1 cellular context compared by ENCODE assay signal in the genomic region with DNA sequence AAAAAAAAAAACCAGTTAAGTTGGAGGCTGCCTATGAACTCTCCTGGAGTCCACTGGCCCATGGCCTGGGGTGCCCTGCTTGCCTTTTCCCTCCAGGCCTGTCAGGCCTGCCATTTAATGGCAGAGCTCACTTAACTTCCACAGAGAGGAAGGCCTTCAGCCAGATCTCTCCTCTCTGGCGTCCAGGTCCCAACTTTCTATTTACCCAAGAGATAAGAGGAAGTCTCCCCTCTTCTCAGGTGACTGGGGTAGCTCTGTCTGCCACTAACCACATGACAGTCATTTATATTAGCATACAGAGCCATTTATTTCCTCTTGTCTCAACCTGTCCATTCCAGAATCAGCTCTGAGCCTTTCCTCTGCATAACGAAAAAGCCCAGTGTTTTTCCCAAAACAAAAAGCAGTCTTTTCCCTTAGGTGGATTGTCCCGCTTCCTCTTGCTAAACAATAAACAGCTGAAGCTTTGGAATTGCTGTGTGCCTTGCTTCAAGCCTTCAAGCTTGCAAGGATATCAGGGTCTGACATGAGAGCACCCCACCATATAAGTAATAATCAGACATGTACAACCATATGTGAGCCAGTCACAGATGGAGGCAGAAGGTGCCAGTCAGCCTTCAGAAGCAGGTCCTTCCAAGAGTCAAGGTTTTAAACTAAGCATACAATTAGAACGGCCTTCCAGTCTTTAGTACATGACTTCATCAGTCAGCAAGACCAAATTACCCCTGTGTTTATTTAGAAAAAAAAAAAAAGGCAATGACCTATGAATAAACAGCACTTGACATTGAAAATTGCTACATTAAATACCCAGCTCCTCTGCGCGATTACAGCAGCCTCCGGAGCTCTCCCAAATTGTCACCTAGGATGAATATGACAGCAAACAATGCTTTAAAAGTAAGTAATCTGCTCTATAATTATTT.
A peak's percentile ranks its signal among the peaks of the same experiment; 100 is the strongest.
TF ChIP-seq lines count a peak whose summit lies in the region.

No MANE protein-coding gene starts in this region.

TF ChIP-seq in HEK293, 187 proteins besides CTCF, POLR2A, EP300 and RAD21 (continued from another document and continues in another):
- TF ChIP-seq, protein P1, sequence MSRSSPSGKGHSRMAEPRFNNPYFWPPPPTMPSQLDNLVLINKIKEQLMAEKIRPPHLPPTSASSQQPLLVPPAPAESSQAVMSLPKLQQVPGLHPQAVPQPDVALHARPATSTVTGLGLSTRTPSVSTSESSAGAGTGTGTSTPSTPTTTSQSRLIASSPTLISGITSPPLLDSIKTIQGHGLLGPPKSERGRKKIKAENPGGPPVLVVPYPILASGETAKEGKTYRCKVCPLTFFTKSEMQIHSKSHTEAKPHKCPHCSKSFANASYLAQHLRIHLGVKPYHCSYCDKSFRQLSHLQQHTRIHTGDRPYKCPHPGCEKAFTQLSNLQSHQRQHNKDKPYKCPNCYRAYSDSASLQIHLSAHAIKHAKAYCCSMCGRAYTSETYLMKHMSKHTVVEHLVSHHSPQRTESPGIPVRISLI (tag by site-specific recombination; IDR thresholded peaks at IDR 0.05): peak; percentile 83
- TF ChIP-seq ZNF292 (tag by site-specific recombination; IDR thresholded peaks at IDR 0.05; ENCODE audit: borderline replicate concordance, low read depth): no peak
- peak; percentile 97 for TF ChIP-seq FEZF1 (tag by site-specific recombination; IDR thresholded peaks at IDR 0.05)
- peak; percentile 45; the same call in 1 of the 2 replicates for TF ChIP-seq GLIS1 (tag by site-specific recombination; IDR thresholded peaks at IDR 0.05)
- TF ChIP-seq ZEB2 (tag by site-specific recombination; IDR thresholded peaks at IDR 0.05): peak; percentile 68
- TF ChIP-seq PRDM6 (tag by site-specific recombination; IDR thresholded peaks at IDR 0.05): peak; percentile 97
- no peak for TF ChIP-seq PRDM1 (tag by site-specific recombination; IDR thresholded peaks at IDR 0.05)
- no peak for TF ChIP-seq ZNF530 (tag by site-specific recombination; IDR thresholded peaks at IDR 0.05; ENCODE audit: low read depth)
- TF ChIP-seq ZBTB17 (tag by site-specific recombination; IDR thresholded peaks at IDR 0.05): peak; percentile 30; the same call in 1 of the 2 replicates
- TF ChIP-seq ZNF354C (tag by site-specific recombination; IDR thresholded peaks at IDR 0.05; ENCODE audit: borderline replicate concordance, low read depth): no peak
- TF ChIP-seq ZNF473 (tag by site-specific recombination; IDR thresholded peaks at IDR 0.05): no peak
- no peak for TF ChIP-seq ZNF621 (tag by site-specific recombination; IDR thresholded peaks at IDR 0.05)
- TF ChIP-seq ZBTB48 (tag by site-specific recombination; IDR thresholded peaks at IDR 0.05): no peak
- peak; percentile 72; the same call in 1 of the 2 replicates for TF ChIP-seq ZNF24 (tag by site-specific recombination; IDR thresholded peaks at IDR 0.05)
- TF ChIP-seq ZNF184 (tag by site-specific recombination; IDR thresholded peaks at IDR 0.05): 0 out of 2 replicates have a peak, but pooled peaks have one; percentile 40
- TF ChIP-seq, protein P2, sequence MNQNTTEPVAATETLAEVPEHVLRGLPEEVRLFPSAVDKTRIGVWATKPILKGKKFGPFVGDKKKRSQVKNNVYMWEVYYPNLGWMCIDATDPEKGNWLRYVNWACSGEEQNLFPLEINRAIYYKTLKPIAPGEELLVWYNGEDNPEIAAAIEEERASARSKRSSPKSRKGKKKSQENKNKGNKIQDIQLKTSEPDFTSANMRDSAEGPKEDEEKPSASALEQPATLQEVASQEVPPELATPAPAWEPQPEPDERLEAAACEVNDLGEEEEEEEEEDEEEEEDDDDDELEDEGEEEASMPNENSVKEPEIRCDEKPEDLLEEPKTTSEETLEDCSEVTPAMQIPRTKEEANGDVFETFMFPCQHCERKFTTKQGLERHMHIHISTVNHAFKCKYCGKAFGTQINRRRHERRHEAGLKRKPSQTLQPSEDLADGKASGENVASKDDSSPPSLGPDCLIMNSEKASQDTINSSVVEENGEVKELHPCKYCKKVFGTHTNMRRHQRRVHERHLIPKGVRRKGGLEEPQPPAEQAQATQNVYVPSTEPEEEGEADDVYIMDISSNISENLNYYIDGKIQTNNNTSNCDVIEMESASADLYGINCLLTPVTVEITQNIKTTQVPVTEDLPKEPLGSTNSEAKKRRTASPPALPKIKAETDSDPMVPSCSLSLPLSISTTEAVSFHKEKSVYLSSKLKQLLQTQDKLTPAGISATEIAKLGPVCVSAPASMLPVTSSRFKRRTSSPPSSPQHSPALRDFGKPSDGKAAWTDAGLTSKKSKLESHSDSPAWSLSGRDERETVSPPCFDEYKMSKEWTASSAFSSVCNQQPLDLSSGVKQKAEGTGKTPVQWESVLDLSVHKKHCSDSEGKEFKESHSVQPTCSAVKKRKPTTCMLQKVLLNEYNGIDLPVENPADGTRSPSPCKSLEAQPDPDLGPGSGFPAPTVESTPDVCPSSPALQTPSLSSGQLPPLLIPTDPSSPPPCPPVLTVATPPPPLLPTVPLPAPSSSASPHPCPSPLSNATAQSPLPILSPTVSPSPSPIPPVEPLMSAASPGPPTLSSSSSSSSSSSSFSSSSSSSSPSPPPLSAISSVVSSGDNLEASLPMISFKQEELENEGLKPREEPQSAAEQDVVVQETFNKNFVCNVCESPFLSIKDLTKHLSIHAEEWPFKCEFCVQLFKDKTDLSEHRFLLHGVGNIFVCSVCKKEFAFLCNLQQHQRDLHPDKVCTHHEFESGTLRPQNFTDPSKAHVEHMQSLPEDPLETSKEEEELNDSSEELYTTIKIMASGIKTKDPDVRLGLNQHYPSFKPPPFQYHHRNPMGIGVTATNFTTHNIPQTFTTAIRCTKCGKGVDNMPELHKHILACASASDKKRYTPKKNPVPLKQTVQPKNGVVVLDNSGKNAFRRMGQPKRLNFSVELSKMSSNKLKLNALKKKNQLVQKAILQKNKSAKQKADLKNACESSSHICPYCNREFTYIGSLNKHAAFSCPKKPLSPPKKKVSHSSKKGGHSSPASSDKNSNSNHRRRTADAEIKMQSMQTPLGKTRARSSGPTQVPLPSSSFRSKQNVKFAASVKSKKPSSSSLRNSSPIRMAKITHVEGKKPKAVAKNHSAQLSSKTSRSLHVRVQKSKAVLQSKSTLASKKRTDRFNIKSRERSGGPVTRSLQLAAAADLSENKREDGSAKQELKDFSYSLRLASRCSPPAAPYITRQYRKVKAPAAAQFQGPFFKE (tag by site-specific recombination; IDR thresholded peaks at IDR 0.05; ENCODE audit: borderline replicate concordance): no peak
- no peak for TF ChIP-seq ZNF549 (tag by site-specific recombination; IDR thresholded peaks at IDR 0.05)
- TF ChIP-seq ZNF521 (tag by site-specific recombination; IDR thresholded peaks at IDR 0.05): no peak
- no peak for TF ChIP-seq ZBTB20 (tag by site-specific recombination; IDR thresholded peaks at IDR 0.05)
- TF ChIP-seq, protein P3, sequence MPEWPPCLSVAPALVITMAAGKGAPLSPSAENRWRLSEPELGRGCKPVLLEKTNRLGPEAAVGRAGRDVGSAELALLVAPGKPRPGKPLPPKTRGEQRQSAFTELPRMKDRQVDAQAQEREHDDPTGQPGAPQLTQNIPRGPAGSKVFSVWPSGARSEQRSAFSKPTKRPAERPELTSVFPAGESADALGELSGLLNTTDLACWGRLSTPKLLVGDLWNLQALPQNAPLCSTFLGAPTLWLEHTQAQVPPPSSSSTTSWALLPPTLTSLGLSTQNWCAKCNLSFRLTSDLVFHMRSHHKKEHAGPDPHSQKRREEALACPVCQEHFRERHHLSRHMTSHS (tag by site-specific recombination; IDR thresholded peaks at IDR 0.05): 0 out of 2 replicates have a peak, but pooled peaks have one; percentile 23
- peak; percentile 56; the same call in 1 of the 2 replicates for TF ChIP-seq KLF10 (tag by site-specific recombination; IDR thresholded peaks at IDR 0.05)
- 0 out of 2 replicates have a peak, but pooled peaks have one; percentile 41 for TF ChIP-seq ZNF600 (tag by site-specific recombination; IDR thresholded peaks at IDR 0.05)
- 0 out of 2 replicates have a peak, but pooled peaks have one; percentile 30 for TF ChIP-seq ZNF335 (tag by site-specific recombination; conservative IDR thresholded peaks at IDR 0.05)
- peak; percentile 75 for TF ChIP-seq ZNF366 (tag by site-specific recombination; conservative IDR thresholded peaks at IDR 0.05)
- no peak for TF ChIP-seq MZF1 (tag by site-specific recombination; IDR thresholded peaks at IDR 0.05; ENCODE audit: borderline replicate concordance)
- TF ChIP-seq, protein P4, sequence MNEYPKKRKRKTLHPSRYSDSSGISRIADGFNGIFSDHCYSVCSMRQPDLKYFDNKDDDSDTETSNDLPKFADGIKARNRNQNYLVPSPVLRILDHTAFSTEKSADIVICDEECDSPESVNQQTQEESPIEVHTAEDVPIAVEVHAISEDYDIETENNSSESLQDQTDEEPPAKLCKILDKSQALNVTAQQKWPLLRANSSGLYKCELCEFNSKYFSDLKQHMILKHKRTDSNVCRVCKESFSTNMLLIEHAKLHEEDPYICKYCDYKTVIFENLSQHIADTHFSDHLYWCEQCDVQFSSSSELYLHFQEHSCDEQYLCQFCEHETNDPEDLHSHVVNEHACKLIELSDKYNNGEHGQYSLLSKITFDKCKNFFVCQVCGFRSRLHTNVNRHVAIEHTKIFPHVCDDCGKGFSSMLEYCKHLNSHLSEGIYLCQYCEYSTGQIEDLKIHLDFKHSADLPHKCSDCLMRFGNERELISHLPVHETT (tag by site-specific recombination; IDR thresholded peaks at IDR 0.05): peak; percentile 56; the same call in 1 of the 2 replicates
- TF ChIP-seq ZNF155 (tag by site-specific recombination; IDR thresholded peaks at IDR 0.05): no peak
- peak; percentile 22; the same call in 1 of the 2 replicates for TF ChIP-seq ZXDB (tag by site-specific recombination; IDR thresholded peaks at IDR 0.05)
- TF ChIP-seq ZNF544 (tag by site-specific recombination; IDR thresholded peaks at IDR 0.05): no peak
- no peak for TF ChIP-seq SETDB1 (IDR thresholded peaks at IDR 0.05; ENCODE audit: insufficient read length, low read length)
- TF ChIP-seq, protein P5, sequence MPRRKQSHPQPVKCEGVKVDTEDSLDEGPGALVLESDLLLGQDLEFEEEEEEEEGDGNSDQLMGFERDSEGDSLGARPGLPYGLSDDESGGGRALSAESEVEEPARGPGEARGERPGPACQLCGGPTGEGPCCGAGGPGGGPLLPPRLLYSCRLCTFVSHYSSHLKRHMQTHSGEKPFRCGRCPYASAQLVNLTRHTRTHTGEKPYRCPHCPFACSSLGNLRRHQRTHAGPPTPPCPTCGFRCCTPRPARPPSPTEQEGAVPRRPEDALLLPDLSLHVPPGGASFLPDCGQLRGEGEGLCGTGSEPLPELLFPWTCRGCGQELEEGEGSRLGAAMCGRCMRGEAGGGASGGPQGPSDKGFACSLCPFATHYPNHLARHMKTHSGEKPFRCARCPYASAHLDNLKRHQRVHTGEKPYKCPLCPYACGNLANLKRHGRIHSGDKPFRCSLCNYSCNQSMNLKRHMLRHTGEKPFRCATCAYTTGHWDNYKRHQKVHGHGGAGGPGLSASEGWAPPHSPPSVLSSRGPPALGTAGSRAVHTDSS (tag by site-specific recombination; IDR thresholded peaks at IDR 0.05): no peak
- TF ChIP-seq ZNF518A (tag by site-specific recombination; conservative IDR thresholded peaks at IDR 0.05; ENCODE audit: low read depth): peak; percentile 37; the same call in 1 of the 2 replicates
- no peak for TF ChIP-seq ZNF169 (tag by site-specific recombination; IDR thresholded peaks at IDR 0.05)
- TF ChIP-seq ZNF132 (tag by site-specific recombination; IDR thresholded peaks at IDR 0.05; ENCODE audit: borderline replicate concordance): no peak
- no peak for TF ChIP-seq MYNN (tag by site-specific recombination; IDR thresholded peaks at IDR 0.05; ENCODE audit: borderline replicate concordance)
- TF ChIP-seq SP7 (tag by site-specific recombination; IDR thresholded peaks at IDR 0.05): peak; percentile 98
